ENCODE assay signal across 8 cellular contexts in genomic region chr7:139094596-139094995, GRCh38. TPM values are rescaled to one million over a fixed set of nuclear protein-coding genes. Genes with fewer than 3 reads are reported as not detected.
DNase-seq lines count a peak whose midpoint lies in the region; ATAC-seq and TF ChIP-seq lines count a peak whose summit lies in the region.

No MANE protein-coding gene starts in this region.

- H3K27ac Mint-ChIP-seq in naive B cell, result peak overlapping the region; percentile 95 to 99 (median 96)

- peak overlapping the region; percentile 39 for H3K9ac ChIP-seq in adipocyte (ENCODE audit: low read length)

- H3K4me3 ChIP-seq in adipocyte (ENCODE audit: low read length) (no peak overlapping the region), gastrocnemius medialis (no peak overlapping the region)

- peak; percentile 10 for DNase-seq in ELF-1 (ENCODE audit: low read depth, low spot score)
- DNase-seq in adipocyte (ENCODE audit: low read depth), result no peak
- DNase-seq in naive B cell, result no peak
- no peak for DNase-seq in SKM-1 (lab: John Stamatoyannopoulos, UW; ENCODE audit: unreplicated experiment)
- no peak for DNase-seq in ureter (ENCODE audit: low spot score)
- DNase-seq in activated gamma-delta T cell (lab: John Stamatoyannopoulos, UW), result no peak
- no peak for DNase-seq in gastrocnemius medialis

- H3K36me3 Mint-ChIP-seq in naive B cell, result peaks cover 0 to 11% of the 10 kb centered on the region in 2 donors

- H3K9me3 Mint-ChIP-seq in naive B cell, result peaks cover 0 to 1% (median 0%) of the 10 kb centered on the region in 7 donors

- H3K27me3 Mint-ChIP-seq in naive B cell, result no peaks in the 10 kb centered on the region

- H3K4me1 ChIP-seq in adipocyte (ENCODE audit: control insufficient read depth, insufficient read depth, low read length) (peaks cover 17% of the 10 kb centered on the region), gastrocnemius medialis (peaks cover 8 to 10% of the 10 kb centered on the region in 2 donors)

- H3K27ac ChIP-seq in gastrocnemius medialis, result peak overlapping the region in 2 of 4 donors; percentile 20 to 30

- peak; percentile 20 for ATAC-seq in HG03045 (IDR thresholded peaks at IDR 0.05; ENCODE audit: unreplicated experiment)
- peak; percentile 1 to 2 for ATAC-seq in naive B cell (ENCODE audit: low read depth in 2 of 2)
- ATAC-seq in gastrocnemius medialis, result no peak

- H3K9me3 ChIP-seq in adipocyte (ENCODE audit: control insufficient read depth, low read length), result no peaks in the 10 kb centered on the region
- no peaks in the 10 kb centered on the region for H3K9me3 ChIP-seq in gastrocnemius medialis

- H3K27me3 ChIP-seq in adipocyte (replicated peaks; ENCODE audit: control insufficient read depth, insufficient read depth, low read length) (no peaks in the 10 kb centered on the region), gastrocnemius medialis (no peaks in the 10 kb centered on the region)

- H3K4me3 Mint-ChIP-seq in naive B cell, result peak overlapping the region; percentile 76 to 94 (median 85)

- intact Hi-C loops in gastrocnemius medialis (cut with DNase I; ENCODE audit: low total_unique reads), result no loop called here

- H3K36me3 ChIP-seq in adipocyte (ENCODE audit: control insufficient read depth, insufficient read depth, low read length, severe bottlenecking), result no peaks in the 10 kb centered on the region
- H3K36me3 ChIP-seq in gastrocnemius medialis, result no peaks in the 10 kb centered on the region

- H3K4me1 Mint-ChIP-seq in naive B cell, result peaks cover 58 to 81% (median 65%) of the 10 kb centered on the region in 3 donors

- TF ChIP-seq CTCF in gastrocnemius medialis (IDR thresholded peaks at IDR 0.05 in 4 of 5, conservative IDR thresholded peaks at IDR 0.05 in 1 of 5), result no peak

- in situ Hi-C loops in gastrocnemius medialis (cut with MboI; ENCODE audit: low sequenced_read_pairs in 4 of 4), result no loop called here

- no peak for TF ChIP-seq POLR2A in gastrocnemius medialis (IDR thresholded peaks at IDR 0.05)

RNA-seq across cellular contexts. Expression of gene ZC3HAV1, which starts 14.9 kb away (rescaled TPM):
- polyA plus RNA-seq in naive B cell (ENCODE audit: low read depth in 6 of 6), result 100 to 1,000 TPM in 3 of 6 donors, 10 to 100 TPM in 3; 64.8 to 129 (median 99.7) TPM
- total RNA-seq in ureter (30.0 TPM), gastrocnemius medialis (10 to 100 TPM in 1 of 4 donors, 1 to 10 TPM in 3; 3.5 to 10.4 (median 4.5) TPM)

RNA-seq across cellular contexts. Expression of gene ZC3HAV1L, which starts 58.8 kb away (rescaled TPM):
- polyA plus RNA-seq in naive B cell (ENCODE audit: low read depth in 6 of 6), result under 1 TPM in 1 of 6 donors, not detected in 5; 0.18 TPM
- total RNA-seq in ureter (16.2 TPM), gastrocnemius medialis (1 to 10 TPM; 1.1 to 2.2 (median 1.5) TPM)

Comparison
In these comparisons a context has a peak if more than half of its experiments do, and no peak if none do; other contexts are left out.
1. ATAC-seq: peak in HG03045 (single experiment) and naive B cell (2 of 2); none in gastrocnemius medialis (0 of 2).